ENCODE assay signal across 16 cellular contexts in the genomic region with DNA sequence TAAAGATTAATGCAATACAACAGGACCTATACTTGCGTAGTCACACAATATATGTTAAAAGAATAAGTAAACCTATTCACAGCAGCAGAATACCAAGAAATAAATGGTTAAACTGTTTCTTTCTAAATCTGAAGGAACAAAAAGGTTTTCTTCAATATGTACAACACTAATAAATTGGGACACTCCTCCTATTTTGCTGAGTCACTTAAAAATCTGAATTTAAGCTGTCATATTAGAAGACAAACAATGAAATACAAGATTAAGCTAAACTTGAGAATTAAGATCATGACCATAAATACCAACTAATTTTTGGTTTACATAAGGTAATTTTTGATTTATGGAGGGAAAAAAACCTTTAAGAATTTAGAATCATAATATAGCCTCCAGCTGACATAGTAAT.
DNase-seq lines count a peak whose midpoint lies in the region; ATAC-seq and TF ChIP-seq lines count a peak whose summit lies in the region.
"Had no signal": no experiment of that assay in that cellular context is flagged by ENCODE, and none has a peak within 500 bp of the region (broad histone marks: within the 10 kb centered on the region; RNA-seq: fewer than 3 reads in every experiment).

No MANE protein-coding gene starts in this region.

- H3K27ac ChIP-seq in GM23338 (ENCODE audit: low read depth) = no peak overlapping the region
- H3K27ac ChIP-seq in effector memory CD4-positive, alpha-beta T cell (ENCODE audit: insufficient read depth, low read length, poor library complexity, severe bottlenecking) = no peak overlapping the region

- no peaks in the 10 kb centered on the region for H3K9me3 Mint-ChIP-seq in activated T-cell treated with anti-CD3 and anti-CD28 coated beads, Interleukin-2, amount 50 U/mL, for 72 hours
- H3K9me3 Mint-ChIP-seq in activated T-cell treated with anti-CD3 and anti-CD28 coated beads, Interleukin-2, amount 50 U/mL, for 4 hours = no peaks in the 10 kb centered on the region
- H3K9me3 Mint-ChIP-seq in GM23338 = no peaks in the 10 kb centered on the region
- H3K9me3 Mint-ChIP-seq: CD4-positive, alpha-beta memory T cell; H9 had no signal

- no peaks in the 10 kb centered on the region for H3K27me3 ChIP-seq in GM23338 (ENCODE audit: insufficient read depth)
- H3K27me3 ChIP-seq in effector memory CD4-positive, alpha-beta T cell (replicated peaks; ENCODE audit: control insufficient read depth, insufficient read depth, low read length, poor library complexity, severe bottlenecking) = no peaks in the 10 kb centered on the region

- ATAC-seq in activated T-cell treated with anti-CD3 and anti-CD28 coated beads, Interleukin-2, amount 50 U/mL, for 72 hours (replicated peaks in 1 of 2) = no peak
- ATAC-seq in activated T-cell treated with anti-CD3 and anti-CD28 coated beads, Interleukin-2, amount 50 U/mL, for 4 hours = no peak
- ATAC-seq in GM23338 (no peak), T-helper 17 cell (no peak), GM21576 (IDR thresholded peaks at IDR 0.05; ENCODE audit: unreplicated experiment) (no peak)
- ATAC-seq: HCT116 had no signal

- no peak overlapping the region for H3K4me3 ChIP-seq in GM23338
- no peak overlapping the region for H3K4me3 ChIP-seq in effector memory CD4-positive, alpha-beta T cell (ENCODE audit: insufficient read depth, low read depth, low read length, poor library complexity, severe bottlenecking)

- no peaks in the 10 kb centered on the region for H4K20me1 ChIP-seq in GM23338 (replicated peaks; ENCODE audit: insufficient read depth)

- H3K4me3 Mint-ChIP-seq in activated T-cell treated with anti-CD3 and anti-CD28 coated beads, Interleukin-2, amount 50 U/mL, for 72 hours = no peak overlapping the region
- no peak overlapping the region for H3K4me3 Mint-ChIP-seq in activated T-cell treated with anti-CD3 and anti-CD28 coated beads, Interleukin-2, amount 50 U/mL, for 4 hours
- H3K4me3 Mint-ChIP-seq in GM23338 = no peak overlapping the region
- H3K4me3 Mint-ChIP-seq in T-helper 17 cell = no peak overlapping the region
- H3K4me3 Mint-ChIP-seq: CD4-positive, alpha-beta memory T cell; H9 had no signal

- H3K4me2 ChIP-seq in GM23338 = no peak overlapping the region

- peak overlapping the region; percentile 40 for H3K27ac Mint-ChIP-seq in activated T-cell treated with anti-CD3 and anti-CD28 coated beads, Interleukin-2, amount 50 U/mL, for 72 hours
- 0 out of 2 replicates have a peak overlapping the region, but pooled peaks have one; percentile 24 for H3K27ac Mint-ChIP-seq in GM23338
- peak overlapping the region; percentile 24 for H3K27ac Mint-ChIP-seq in T-helper 17 cell
- H3K27ac Mint-ChIP-seq: CD4-positive, alpha-beta memory T cell; H9 had no signal

- no peaks in the 10 kb centered on the region for H3K79me2 ChIP-seq in GM23338 (replicated peaks; ENCODE audit: insufficient read depth)

- H2AFZ ChIP-seq in GM23338 = no peak overlapping the region

- peaks cover 8% of the 10 kb centered on the region in 2 donors for H3K36me3 Mint-ChIP-seq in activated T-cell treated with anti-CD3 and anti-CD28 coated beads, Interleukin-2, amount 50 U/mL, for 72 hours (ENCODE audit: insufficient read depth in 2 of 2)
- H3K36me3 Mint-ChIP-seq in activated T-cell treated with anti-CD3 and anti-CD28 coated beads, Interleukin-2, amount 50 U/mL, for 4 hours (ENCODE audit: insufficient read depth) = peaks cover 24% of the 10 kb centered on the region
- peaks cover 10% of the 10 kb centered on the region for H3K36me3 Mint-ChIP-seq in GM23338 (ENCODE audit: low read depth)
- H3K36me3 Mint-ChIP-seq in T-helper 17 cell (ENCODE audit: low read depth) = peaks cover 9% of the 10 kb centered on the region

- 0 out of 2 replicates have a peak, but pooled peaks cover 3% of the 10 kb centered on the region for H3K36me3 ChIP-seq in GM23338 (ENCODE audit: insufficient read depth)
- peaks cover 32% of the 10 kb centered on the region for H3K36me3 ChIP-seq in effector memory CD4-positive, alpha-beta T cell (ENCODE audit: control insufficient read depth, insufficient read depth, low read length)

- no peak for DNase-seq in activated T-cell treated with anti-CD3 and anti-CD28 coated beads, Interleukin-2, amount 50 U/mL, for 72 hours
- DNase-seq in activated T-cell treated with anti-CD3 and anti-CD28 coated beads, Interleukin-2, amount 50 U/mL, for 4 hours = no peak
- DNase-seq in GM23338 (ENCODE audit: low spot score) = no peak
- DNase-seq in T-helper 17 cell = no peak
- no peak for DNase-seq in ecto neural progenitor cell (ENCODE audit: low spot score)
- DNase-seq in effector memory CD4-positive, alpha-beta T cell = no peak
- DNase-seq: 8988T; C1 segment of cervical spinal cord; Calu3; CD4-positive, alpha-beta memory T cell; DMS53; DMS79 treated with DMSO at 0.1 percent for 48 hours; GF-D8; H9 had no signal

- no peaks in the 10 kb centered on the region for H3K9me3 ChIP-seq in T-helper 17 cell (ENCODE audit: control insufficient read depth, low read length, poor library complexity, severe bottlenecking)
- no peaks in the 10 kb centered on the region for H3K9me3 ChIP-seq in effector memory CD4-positive, alpha-beta T cell (ENCODE audit: control insufficient read depth, low read length)

- peaks cover 11% of the 10 kb centered on the region for H3K4me1 ChIP-seq in GM23338 (ENCODE audit: insufficient read depth)
- no peaks in the 10 kb centered on the region for H3K4me1 ChIP-seq in effector memory CD4-positive, alpha-beta T cell (ENCODE audit: control insufficient read depth, insufficient read depth, low read length, poor library complexity, severe bottlenecking)

- no peaks in the 10 kb centered on the region for H3K9me2 ChIP-seq in GM23338 (ENCODE audit: insufficient read depth)

- H3K27me3 Mint-ChIP-seq in activated T-cell treated with anti-CD3 and anti-CD28 coated beads, Interleukin-2, amount 50 U/mL, for 72 hours (ENCODE audit: low read depth) = no peaks in the 10 kb centered on the region
- H3K27me3 Mint-ChIP-seq in activated T-cell treated with anti-CD3 and anti-CD28 coated beads, Interleukin-2, amount 50 U/mL, for 4 hours (ENCODE audit: low read depth) = no peaks in the 10 kb centered on the region
- H3K27me3 Mint-ChIP-seq in GM23338 (ENCODE audit: insufficient read depth, low read depth, poor library complexity) (peaks cover 4% of the 10 kb centered on the region), T-helper 17 cell (no peaks in the 10 kb centered on the region)
- H3K27me3 Mint-ChIP-seq: CD4-positive, alpha-beta memory T cell had no signal

- no peaks in the 10 kb centered on the region for H3F3A ChIP-seq in GM23338 (replicated peaks; ENCODE audit: low read depth)

- no peak for TF ChIP-seq CTCF in GM23338 (conservative IDR thresholded peaks at IDR 0.05; ENCODE audit: low read depth in 2 of 2)

- no peaks in the 10 kb centered on the region for H3K4me1 Mint-ChIP-seq in activated T-cell treated with anti-CD3 and anti-CD28 coated beads, Interleukin-2, amount 50 U/mL, for 72 hours (ENCODE audit: low read depth)
- H3K4me1 Mint-ChIP-seq in activated T-cell treated with anti-CD3 and anti-CD28 coated beads, Interleukin-2, amount 50 U/mL, for 4 hours (ENCODE audit: low read depth) = no peaks in the 10 kb centered on the region
- peaks cover 26% of the 10 kb centered on the region for H3K4me1 Mint-ChIP-seq in GM23338
- H3K4me1 Mint-ChIP-seq in T-helper 17 cell = peaks cover 15% of the 10 kb centered on the region
